Comparison of ENCODE assay signal across 13 cellular contexts in the genomic region with DNA sequence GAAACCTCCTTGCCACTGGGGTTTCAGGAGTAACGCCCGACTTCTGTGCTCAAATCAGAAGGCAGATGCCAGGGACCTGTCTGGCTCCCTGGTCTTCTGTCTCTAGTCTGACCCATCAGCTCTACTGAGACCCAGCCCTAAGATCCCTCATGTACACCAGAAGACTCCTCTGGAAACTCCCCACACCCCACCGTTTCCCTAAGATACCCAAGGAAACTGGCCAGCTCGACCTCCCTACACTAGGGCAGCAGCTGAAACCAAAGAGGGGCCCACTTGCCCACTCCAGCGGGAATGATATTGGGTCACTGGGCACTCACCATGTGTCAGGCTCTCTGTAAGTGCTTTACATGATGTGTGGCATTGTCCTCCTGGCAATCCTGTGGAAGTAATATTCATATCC. TPM values are rescaled to one million over a fixed set of nuclear protein-coding genes. Genes with fewer than 3 reads are reported as not detected.
DNase-seq lines count a peak whose midpoint lies in the region; ATAC-seq and TF ChIP-seq lines count a peak whose summit lies in the region.
"Had no signal": no experiment of that assay in that cellular context is flagged by ENCODE, and none has a peak within 500 bp of the region (broad histone marks: within the 10 kb centered on the region; RNA-seq: fewer than 3 reads in every experiment).

No MANE protein-coding gene starts in this region.

- H3K27ac ChIP-seq in left ventricle myocardium inferior (replicated peaks) (peak overlapping the region; percentile 87), ovary (peak overlapping the region; percentile 84 to 93), uterus (peak overlapping the region; percentile 90 to 94), WERI-Rb-1 (no peak overlapping the region)

- TF ChIP-seq CTCF in left ventricle myocardium inferior (IDR thresholded peaks at IDR 0.05; ENCODE audit: borderline replicate concordance) = no peak
- TF ChIP-seq CTCF in fibroblast of mammary gland (conservative IDR thresholded peaks at IDR 0.05; ENCODE audit: control insufficient read depth, insufficient read depth, low read depth, low read length) = no peak
- no peak for TF ChIP-seq CTCF in ovary (IDR thresholded peaks at IDR 0.05)
- TF ChIP-seq CTCF in uterus (IDR thresholded peaks at IDR 0.05) = no peak
- no peak for TF ChIP-seq CTCF in WERI-Rb-1 (IDR thresholded peaks at IDR 0.05; ENCODE audit: low read depth, low read length)

- no peak for ATAC-seq in Right ventricle myocardium inferior
- no peak for ATAC-seq in HG02885 (IDR thresholded peaks at IDR 0.05; ENCODE audit: poor library complexity, unreplicated experiment)
- ATAC-seq in GM18868 (IDR thresholded peaks at IDR 0.05; ENCODE audit: unreplicated experiment) = no peak
- ATAC-seq: activated CD4-positive, CD25-positive, alpha-beta regulatory T cell treated with anti-CD3 and anti-CD28 coated beads, Interleukin-2, amount 50 U/mL, for 24 hours; naive thymus-derived CD4-positive, alpha-beta T cell had no signal

- H3K27me3 ChIP-seq in left ventricle myocardium inferior (ENCODE audit: low read depth) (no peaks in the 10 kb centered on the region), ovary (no peaks in the 10 kb centered on the region), uterus (no peaks in the 10 kb centered on the region), WERI-Rb-1 (ENCODE audit: insufficient read depth, low read depth, severe bottlenecking) (no peaks in the 10 kb centered on the region)

- TF ChIP-seq POLR2A in ovary (IDR thresholded peaks at IDR 0.05) = no peak
- no peak for TF ChIP-seq POLR2A in uterus (IDR thresholded peaks at IDR 0.05)

- 66 to 78% (median 73%) methylated on average over 4 to 5 of the region's 5 CpGs for WGBS in ovary, 3 donors

- DNase-seq in left ventricle myocardium inferior (no peak), Right ventricle myocardium inferior (ENCODE audit: missing footprints) (no peak), fibroblast of mammary gland (ENCODE audit: low read depth) (no peak), ovary (no peak), uterus (no peak), WERI-Rb-1 (no peak)
- DNase-seq: activated effector memory CD4-positive, alpha-beta T cell treated with Interleukin-2 at 50 U/mL for 16 hours; naive thymus-derived CD4-positive, alpha-beta T cell had no signal

- H3K4me1 ChIP-seq in left ventricle myocardium inferior (peaks cover 61% of the 10 kb centered on the region), ovary (ENCODE audit: insufficient read depth) (peaks cover 30% of the 10 kb centered on the region), uterus (peaks cover 7 to 8% of the 10 kb centered on the region in 2 donors)

- no peak for TF ChIP-seq EP300 in ovary (IDR thresholded peaks at IDR 0.05)

- H3K4me3 ChIP-seq in left ventricle myocardium inferior = peak overlapping the region; percentile 74
- H3K4me3 ChIP-seq in fibroblast of mammary gland (ENCODE audit: control insufficient read depth, low read depth, low read length) = peak overlapping the region; percentile 94
- no peak overlapping the region for H3K4me3 ChIP-seq in ovary
- peak overlapping the region in 1 of 2 donors; percentile 59 for H3K4me3 ChIP-seq in uterus
- H3K4me3 ChIP-seq in WERI-Rb-1 (ENCODE audit: low read depth, low read length) = no peak overlapping the region

- H3K36me3 ChIP-seq in left ventricle myocardium inferior (peaks cover 7% of the 10 kb centered on the region), ovary (no peaks in the 10 kb centered on the region), uterus (no peaks in the 10 kb centered on the region), WERI-Rb-1 (peaks cover 10% of the 10 kb centered on the region)

- intact Hi-C loops in left ventricle myocardium inferior (cut with micrococcal nuclease) = no loop called here
- intact Hi-C loops in Right ventricle myocardium inferior (cut with DNase I) = loop anchor here (2.0 to 5.0 kb wide), 2 partner anchors 15 to 41 kb away; a partner anchor contains a TSS
- intact Hi-C loops in ovary (cut with DNase I) = loop anchor here in 1 of 4 donors (2.0 kb wide), 1 partner anchor 59 kb away; no protein-coding TSS in a partner anchor
- intact Hi-C loops in uterus (cut with DNase I; ENCODE audit: low total_unique reads) = no loop called here

- H3K9me3 ChIP-seq in left ventricle myocardium inferior (replicated peaks) (no peaks in the 10 kb centered on the region), ovary (no peaks in the 10 kb centered on the region), uterus (no peaks in the 10 kb centered on the region), WERI-Rb-1 (ENCODE audit: severe bottlenecking) (no peaks in the 10 kb centered on the region)

RNA-seq across cellular contexts. Expression of a gene that starts 0.5 kb away (rescaled TPM):
- total RNA-seq in left ventricle myocardium inferior = 38.8 TPM
- total RNA-seq in Right ventricle myocardium inferior = 49.2 TPM
- 100 to 1,000 TPM in 2 of 7 donors, 10 to 100 TPM in 5; 40.7 to 110 (median 67.3) TPM for total RNA-seq in ovary
- 100 to 1,000 TPM; 117 to 200 TPM for polyA plus RNA-seq in ovary
- total RNA-seq in uterus = 100 to 1,000 TPM in 1 of 4 donors, 10 to 100 TPM in 3; 57.4 to 122 (median 72.1) TPM
- total RNA-seq: naive thymus-derived CD4-positive, alpha-beta T cell had no signal
- polyA plus RNA-seq: naive thymus-derived CD4-positive, alpha-beta T cell had no signal

RNA-seq across cellular contexts. Expression of a gene that starts 2.7 kb away (rescaled TPM):
- 6.5 TPM for total RNA-seq in left ventricle myocardium inferior
- total RNA-seq in Right ventricle myocardium inferior = 6.3 TPM
- total RNA-seq in ovary = 10 to 100 TPM in 1 of 7 donors, 1 to 10 TPM in 4, not detected in 2; 1.3 to 19.8 (median 2.9) TPM
- under 1 TPM; 0.40 to 0.68 TPM for polyA plus RNA-seq in ovary
- total RNA-seq in uterus = 1 to 10 TPM in 1 of 4 donors, under 1 TPM in 1, not detected in 2; 0.29 to 6.2 TPM
- total RNA-seq: A673; LHCN-M2; naive thymus-derived CD4-positive, alpha-beta T cell had no signal
- polyA plus RNA-seq: naive thymus-derived CD4-positive, alpha-beta T cell had no signal

RNA-seq across cellular contexts. Expression of a gene that starts 13.9 kb away (rescaled TPM):
- 131 TPM for total RNA-seq in left ventricle myocardium inferior
- 155 TPM for total RNA-seq in Right ventricle myocardium inferior
- 100 to 1,000 TPM in 4 of 7 donors, 10 to 100 TPM in 3; 73.2 to 263 (median 103) TPM for total RNA-seq in ovary
- 100 to 1,000 TPM; 179 to 560 TPM for polyA plus RNA-seq in ovary
- 100 to 1,000 TPM in 2 of 4 donors, 10 to 100 TPM in 2; 25.9 to 269 (median 126) TPM for total RNA-seq in uterus

RNA-seq across cellular contexts. Expression of a gene that starts 14.8 kb away (rescaled TPM):
- total RNA-seq in left ventricle myocardium inferior (2,012 TPM), Right ventricle myocardium inferior (2,065 TPM), ovary (10 to 100 TPM in 2 of 7 donors, 1 to 10 TPM in 3, under 1 TPM in 1, not detected in 1; 0.91 to 77.2 (median 4.8) TPM), uterus (1 to 10 TPM in 1 of 4 donors, not detected in 3; 3.8 TPM)
- 1 to 10 TPM in 1 of 2 donors, under 1 TPM in 1; 0.97 to 1.2 TPM for polyA plus RNA-seq in ovary
- total RNA-seq: A673; naive thymus-derived CD4-positive, alpha-beta T cell had no signal
- polyA plus RNA-seq: naive thymus-derived CD4-positive, alpha-beta T cell had no signal

RNA-seq across cellular contexts. Expression of a gene that starts 20.5 kb away (rescaled TPM):
- total RNA-seq in left ventricle myocardium inferior (75.5 TPM), Right ventricle myocardium inferior (72.1 TPM), ovary (10 to 100 TPM; 54.0 to 91.1 (median 79.0) TPM), uterus (10 to 100 TPM; 43.8 to 91.0 (median 70.8) TPM)
- 10 to 100 TPM; 66.3 to 72.9 TPM for polyA plus RNA-seq in ovary

Comparison
In these comparisons a context has a peak if more than half of its experiments do, and no peak if none do; other contexts are left out.
1. H3K4me3 ChIP-seq: peak in left ventricle myocardium inferior (single experiment) and fibroblast of mammary gland (single experiment); none in ovary (single experiment) and WERI-Rb-1 (single experiment).